ENCODE assay signal across 2 cellular contexts in the genomic region with DNA sequence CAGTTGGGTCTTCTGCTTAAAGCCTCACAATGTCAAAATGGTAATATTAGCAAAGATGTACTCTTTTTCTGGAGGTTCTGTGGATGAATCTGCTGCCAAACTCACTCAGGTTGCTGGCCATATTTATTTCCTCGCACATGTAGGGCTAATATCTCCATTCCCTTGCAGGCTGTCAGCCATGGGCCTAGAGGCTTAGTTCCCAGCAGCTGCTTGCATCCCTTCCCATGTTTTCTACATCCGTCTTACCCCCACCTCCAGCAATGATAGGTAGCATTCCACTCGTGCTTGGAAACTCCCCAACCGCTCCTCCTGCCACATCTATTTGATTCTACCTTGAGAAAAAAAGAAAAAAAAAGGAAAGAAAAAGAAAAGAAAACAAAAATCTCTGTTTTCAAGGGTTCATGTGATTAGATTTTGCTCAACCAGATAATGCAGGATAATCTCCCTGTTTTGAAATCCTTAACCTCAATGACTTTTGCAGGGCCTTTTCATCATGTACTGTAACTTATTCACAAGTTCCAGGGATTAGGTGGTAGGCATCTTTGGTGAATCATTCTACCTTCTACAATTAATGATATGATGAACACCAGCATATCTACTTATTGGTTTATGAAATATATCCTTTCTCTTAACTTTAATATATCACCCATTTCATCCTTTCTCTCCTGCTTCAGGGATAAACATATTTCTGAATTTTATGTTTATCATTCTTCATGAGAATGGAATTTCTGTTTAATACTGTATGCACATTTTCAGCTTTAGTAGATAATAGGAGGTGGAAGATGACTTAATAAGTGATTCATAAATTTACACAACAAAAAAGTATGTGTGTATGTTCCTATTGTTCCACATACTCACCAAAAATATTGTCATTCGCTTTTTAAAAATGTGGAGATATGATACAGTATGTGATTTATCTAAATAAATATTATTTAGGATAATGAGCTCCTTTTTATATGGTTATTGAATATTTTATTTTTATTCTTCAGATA.
TF ChIP-seq lines count a peak whose summit lies in the region.

No MANE protein-coding gene starts in this region.

TF ChIP-seq in GM23338, 12 proteins besides CTCF, POLR2A, EP300 and RAD21:
- no peak for TF ChIP-seq EZH2 (IDR thresholded peaks at IDR 0.05; ENCODE audit: low read depth, unreplicated experiment)
- no peak for TF ChIP-seq REST (IDR thresholded peaks at IDR 0.05; ENCODE audit: unreplicated experiment)
- no peak for TF ChIP-seq POLR2AphosphoS5 (IDR thresholded peaks at IDR 0.05; ENCODE audit: low read depth)

TF ChIP-seq in H1, 55 proteins besides CTCF, POLR2A, EP300 and RAD21:
- TF ChIP-seq ZNF274 (IDR thresholded peaks at IDR 0.05; ENCODE audit: borderline replicate concordance, extremely low read depth, low read length) = no peak
- TF ChIP-seq ASH2L (IDR thresholded peaks at IDR 0.05; ENCODE audit: low read length) = no peak
- TF ChIP-seq KDM5A (IDR thresholded peaks at IDR 0.05; ENCODE audit: low read length) = no peak
- no peak for TF ChIP-seq TAF7 (optimal IDR thresholded peaks at IDR 0.05; ENCODE audit: borderline replicate concordance, low read depth, low read length)
- no peak for TF ChIP-seq BACH1 (IDR thresholded peaks at IDR 0.05; ENCODE audit: low read length)
- TF ChIP-seq SAP30 (IDR thresholded peaks at IDR 0.05; ENCODE audit: insufficient read depth, insufficient replicate concordance, low read length) = no peak
- TF ChIP-seq POU5F1 (IDR thresholded peaks at IDR 0.05; ENCODE audit: low read depth, low read length) = no peak
- no peak for TF ChIP-seq SIN3A (conservative IDR thresholded peaks at IDR 0.05 in 1 of 2, IDR thresholded peaks at IDR 0.05 in 1 of 2; ENCODE audit: low read depth in 1 of 2, low read length in 2 of 2)
